Comparison of ENCODE assay signal across 31 cellular contexts in genomic region chr6:134162932-134163331, GRCh38.
"Had no signal": no experiment of that assay in that cellular context is flagged by ENCODE, and none has a peak within 500 bp of the region (broad histone marks: within the 10 kb centered on the region; RNA-seq: fewer than 3 reads in every experiment).

No MANE protein-coding gene starts in this region.

- H3K27me3 ChIP-seq: esophagus muscularis mucosa, foreskin keratinocyte, heart left ventricle, left lung, ovary, suprapubic skin, tibial artery, uterus had no signal

- H3K9me3 Mint-ChIP-seq: activated CD8-positive, alpha-beta T cell treated with anti-CD3 and anti-CD28 coated beads for 36 hours; activated T-cell treated with anti-CD3 and anti-CD28 coated beads, Interleukin-2, amount 50 U/mL, for 4 hours; activated T-helper 17 cell treated with anti-CD3 and anti-CD28 coated beads, Interleukin-2, amount 50 U/mL, for 72 hours; stimulated activated naive B cell treated with anti-CD40 and anti-IgM and Interleukin-4, amounts not matched to agents 10 μg/mL and 1 μg/mL and 100 μg/mL, for 72 hours had no signal

- H3K36me3 ChIP-seq: ovary, prostate gland, uterus had no signal

- DNase-seq: activated CD4-positive, alpha-beta T cell treated with anti-CD3 and anti-CD28 coated beads for 1 hour; activated CD4-positive, alpha-beta T cell treated with anti-CD3 and anti-CD28 coated beads, Interleukin-2, amount 50 U/mL, for 1 hour; activated CD8-positive, alpha-beta T cell treated with anti-CD3 and anti-CD28 coated beads for 36 hours; activated gamma-delta T cell treated with Interleukin-2 at 50 U/mL for 16 hours; activated naive CD4-positive, alpha-beta T cell treated with anti-CD3 and anti-CD28 coated beads, Interleukin-2, amount 50 U/mL, for 16 hours; activated T-cell treated with anti-CD3 and anti-CD28 coated beads, Interleukin-2, amount 50 U/mL, for 4 hours; amniotic stem cell; central memory CD4-positive, alpha-beta T cell; dermis blood vessel endothelial cell; effector CD4-positive, alpha-beta T cell; foreskin keratinocyte; heart left ventricle; hypothalamus; kidney glomerular epithelial cell; left lung; mesendoderm; ovary; retina; stimulated activated CD4-positive, alpha-beta T cell treated with anti-CD3 and anti-CD28 coated beads, Interleukin-15, amount 100 ng/mL, for 24 hours; stimulated activated CD4-positive, alpha-beta T cell treated with anti-CD3 and anti-CD28 coated beads, Interleukin-2, amount 100 ng/mL, for 24 hours; stimulated activated naive B cell treated with anti-CD40 and anti-IgM and Interleukin-4, amounts not matched to agents 10 μg/mL and 1 μg/mL and 100 μg/mL, for 72 hours; T-helper 17 cell; T1000; tibial artery; uterus had no signal

- H3K4me3 ChIP-seq: esophagus muscularis mucosa, heart left ventricle, left lung, lung, ovary, prostate gland, suprapubic skin, tibial artery, uterus had no signal

- H3K4me3 Mint-ChIP-seq: activated CD8-positive, alpha-beta T cell treated with anti-CD3 and anti-CD28 coated beads for 36 hours; activated T-cell treated with anti-CD3 and anti-CD28 coated beads, Interleukin-2, amount 50 U/mL, for 4 hours; activated T-helper 17 cell treated with anti-CD3 and anti-CD28 coated beads, Interleukin-2, amount 50 U/mL, for 72 hours; stimulated activated naive B cell treated with anti-CD40 and anti-IgM and Interleukin-4, amounts not matched to agents 10 μg/mL and 1 μg/mL and 100 μg/mL, for 72 hours; T-helper 17 cell had no signal

- H3K27ac ChIP-seq: esophagus muscularis mucosa, foreskin keratinocyte, heart left ventricle, left lung, ovary, prostate gland, suprapubic skin, tibial artery, uterus had no signal

- ATAC-seq: activated CD8-positive, alpha-beta T cell treated with anti-CD3 and anti-CD28 coated beads for 36 hours; activated T-cell treated with anti-CD3 and anti-CD28 coated beads, Interleukin-2, amount 50 U/mL, for 4 hours; activated T-helper 17 cell treated with anti-CD3 and anti-CD28 coated beads, Interleukin-2, amount 50 U/mL, for 72 hours; foreskin keratinocyte; left lung; stimulated activated naive B cell treated with anti-CD40 and anti-IgM and Interleukin-4, amounts not matched to agents 10 μg/mL and 1 μg/mL and 100 μg/mL, for 72 hours; T-helper 17 cell had no signal

- H3K9me3 ChIP-seq: esophagus muscularis mucosa, heart left ventricle, left lung, ovary, prostate gland, suprapubic skin, tibial artery, uterus had no signal

- H3K27ac Mint-ChIP-seq: activated CD8-positive, alpha-beta T cell treated with anti-CD3 and anti-CD28 coated beads for 36 hours; activated T-helper 17 cell treated with anti-CD3 and anti-CD28 coated beads, Interleukin-2, amount 50 U/mL, for 72 hours; stimulated activated naive B cell treated with anti-CD40 and anti-IgM and Interleukin-4, amounts not matched to agents 10 μg/mL and 1 μg/mL and 100 μg/mL, for 72 hours; T-helper 17 cell had no signal

- H3K27me3 Mint-ChIP-seq: activated CD8-positive, alpha-beta T cell treated with anti-CD3 and anti-CD28 coated beads for 36 hours; activated T-helper 17 cell treated with anti-CD3 and anti-CD28 coated beads, Interleukin-2, amount 50 U/mL, for 72 hours; stimulated activated naive B cell treated with anti-CD40 and anti-IgM and Interleukin-4, amounts not matched to agents 10 μg/mL and 1 μg/mL and 100 μg/mL, for 72 hours; T-helper 17 cell had no signal

- H3K4me1 Mint-ChIP-seq: activated T-helper 17 cell treated with anti-CD3 and anti-CD28 coated beads, Interleukin-2, amount 50 U/mL, for 72 hours; stimulated activated naive B cell treated with anti-CD40 and anti-IgM and Interleukin-4, amounts not matched to agents 10 μg/mL and 1 μg/mL and 100 μg/mL, for 72 hours had no signal

- H3K4me1 ChIP-seq: esophagus muscularis mucosa, heart left ventricle, left lung, suprapubic skin, tibial artery, uterus had no signal

- FAIRE-seq: astrocyte had no signal
